Comparison of ENCODE assay signal across 8 cellular contexts in the genomic region with DNA sequence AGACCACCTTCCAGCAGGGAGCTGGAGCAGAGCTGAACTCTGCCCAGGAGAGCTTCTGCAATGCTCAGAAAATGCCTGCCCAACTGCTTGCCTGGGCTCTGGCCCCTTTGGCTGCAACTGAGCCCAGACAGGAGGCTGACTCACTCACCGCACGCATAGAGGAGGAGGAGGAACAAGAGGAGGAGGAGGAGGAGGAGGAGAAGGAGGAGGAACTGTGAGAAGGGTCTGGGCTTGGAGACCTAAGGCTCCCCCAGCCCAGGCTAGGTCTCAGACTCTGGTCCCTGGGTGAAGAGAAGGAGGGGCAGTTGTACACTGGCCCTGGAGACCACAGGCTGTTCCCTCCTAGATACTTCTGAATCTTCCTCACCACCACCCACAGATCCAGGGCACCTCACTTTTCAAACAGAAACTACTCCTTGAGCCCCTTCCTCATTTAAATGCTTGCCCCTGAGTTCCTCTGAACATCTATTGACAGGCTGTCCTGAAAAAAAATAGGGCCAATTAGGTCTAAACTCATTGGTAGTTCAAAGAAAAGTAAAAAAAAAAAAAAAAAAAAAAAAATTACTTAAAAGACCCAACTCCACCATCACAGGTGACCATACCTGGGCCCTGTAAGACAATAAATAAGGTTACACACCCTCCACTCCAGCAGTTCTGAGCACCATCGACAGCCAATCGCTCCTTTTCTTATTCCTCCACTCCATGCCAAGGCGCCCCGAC. TPM values are rescaled to one million over a fixed set of nuclear protein-coding genes. Genes with fewer than 3 reads are reported as not detected.
DNase-seq lines count a peak whose midpoint lies in the region; ATAC-seq and TF ChIP-seq lines count a peak whose summit lies in the region.

No MANE protein-coding gene starts in this region.

- POLR2A ChIA-PET in T-cell (lab: Charles Lee) = interaction anchor here in 1 of 2 donors (0.6 kb wide), 1 partner anchor 91 kb away, joined by 3 read pairs; no protein-coding TSS in a partner anchor

- intact Hi-C loops in ascending aorta (cut with DNase I) = loop anchor here (2.0 to 10.0 kb wide), 4 partner anchors 59 to 813 kb away; a partner anchor contains a TSS

- ATAC-seq in HG02571 (IDR thresholded peaks at IDR 0.05; ENCODE audit: unreplicated experiment) (peak; percentile 28), T-cell (replicated peaks in 1 of 4) (peak; percentile 30 to 72 (median 66)), HG02610 (IDR thresholded peaks at IDR 0.05; ENCODE audit: unreplicated experiment) (no peak), GM18511 (IDR thresholded peaks at IDR 0.05; ENCODE audit: unreplicated experiment) (no peak)

- no peak for TF ChIP-seq CTCF in ascending aorta (IDR thresholded peaks at IDR 0.05)

- peak overlapping the region; percentile 61 to 78 for H3K4me3 ChIP-seq in ascending aorta

- H3K27ac ChIP-seq in ascending aorta = peak overlapping the region; percentile 47 to 65

- H3K36me3 ChIP-seq in ascending aorta = no peaks in the 10 kb centered on the region

- H3K4me3 Mint-ChIP-seq in T-cell (peak overlapping the region; percentile 87 to 92 (median 87)), immature natural killer cell (peak overlapping the region; percentile 85 to 94 (median 88))

- H3K27me3 Mint-ChIP-seq in T-cell (no peaks in the 10 kb centered on the region), immature natural killer cell (ENCODE audit: low read depth in 3 of 3) (peaks cover 7 to 28% (median 13%) of the 10 kb centered on the region in 3 donors)

- H3K36me3 Mint-ChIP-seq in T-cell = no peaks in the 10 kb centered on the region
- no peaks in the 10 kb centered on the region for H3K36me3 Mint-ChIP-seq in immature natural killer cell

- DNase-seq in T-cell (peak in 13 of 34 experiments; percentile 5 to 59 (median 30)), ascending aorta (ENCODE audit: low spot score in 2 of 2) (peak; percentile 73 to 90), immature natural killer cell (peak; percentile 10 to 22 (median 18)), NCI-H1930 (lab: John Stamatoyannopoulos, UW) (no peak)
- peak; percentile 70 to 71 for DNase-seq in stimulated activated CD4-positive, alpha-beta T cell treated with anti-CD3 and anti-CD28 coated beads, Interleukin-2, amount 100 ng/mL, for 24 hours

- peaks cover 0 to 21% of the 10 kb centered on the region in 2 donors for H3K4me1 ChIP-seq in ascending aorta

- CTCF ChIA-PET in T-cell (lab: Charles Lee) = interaction anchor here (0.7 to 1.6 kb wide), 5 partner anchors 11 to 162 kb away, joined by 3 to 6 read pairs (median 4); no protein-coding TSS in a partner anchor

- H3K27me3 ChIP-seq in ascending aorta = no peaks in the 10 kb centered on the region

- H3K9me3 ChIP-seq in ascending aorta = no peaks in the 10 kb centered on the region

- no peaks in the 10 kb centered on the region for H3K9me3 Mint-ChIP-seq in T-cell
- no peaks in the 10 kb centered on the region for H3K9me3 Mint-ChIP-seq in immature natural killer cell

- H3K27ac Mint-ChIP-seq in T-cell (peak overlapping the region; percentile 38 to 74), immature natural killer cell (peak overlapping the region in 3 of 6 donors; percentile 17 to 48 (median 21))

- H3K4me1 Mint-ChIP-seq in T-cell (peaks cover 49 to 60% (median 57%) of the 10 kb centered on the region in 3 donors), immature natural killer cell (peaks cover 33 to 59% of the 10 kb centered on the region in 2 donors)

RNA-seq across cellular contexts. Expression of a gene that starts 0.7 kb away (rescaled TPM):
- total RNA-seq in T-cell (1 to 10 TPM in 3 of 5 donors, under 1 TPM in 2; 0.43 to 4.1 (median 3.2) TPM), ascending aorta (13.1 TPM)
- polyA plus RNA-seq in immature natural killer cell = under 1 TPM in 1 of 3 donors, not detected in 2; 0.04 TPM

RNA-seq across cellular contexts. Expression of a gene that starts 59.3 kb away (rescaled TPM):
- total RNA-seq in T-cell = 10 to 100 TPM; 25.8 to 36.5 (median 31.3) TPM
- 120 TPM for total RNA-seq in ascending aorta
- 10 to 100 TPM; 56.9 to 73.5 (median 62.6) TPM for polyA plus RNA-seq in immature natural killer cell

Comparison
In these comparisons a context has a peak if more than half of its experiments do, and no peak if none do; other contexts are left out.
1. ATAC-seq: peak in HG02571 (single experiment) and T-cell (4 of 4); none in HG02610 (single experiment) and GM18511 (single experiment).
2. DNase-seq: peak in ascending aorta (2 of 2), immature natural killer cell (3 of 3) and stimulated activated CD4-positive, alpha-beta T cell treated with anti-CD3 and anti-CD28 coated beads, Interleukin-2, amount 100 ng/mL, for 24 hours (2 of 2); none in NCI-H1930 (0 of 2).